Comparison of ENCODE assay signal across 8 cellular contexts in genomic region chr12:25436206-25436912, GRCh38.
A peak's percentile ranks its signal among the peaks of the same experiment; 100 is the strongest.
DNase-seq lines count a peak whose midpoint lies in the region; ATAC-seq and TF ChIP-seq lines count a peak whose summit lies in the region.

No MANE protein-coding gene starts in this region.

- H3K4me3 Mint-ChIP-seq in neural progenitor cell: no peak overlapping the region

- peak; percentile 73 for ATAC-seq in HG02623 (IDR thresholded peaks at IDR 0.05; ENCODE audit: unreplicated experiment)

- peak; percentile 62 for DNase-seq in A172 (ENCODE audit: low spot score)
- DNase-seq in G401 (ENCODE audit: low spot score): peak; percentile 70
- peak; percentile 46 for DNase-seq in NCI-H2171 (lab: John Stamatoyannopoulos, UW)
- peak; percentile 93 for DNase-seq in fibroblast of pulmonary artery (ENCODE audit: low read depth)
- peak; percentile 79 for DNase-seq in neural progenitor cell (ENCODE audit: low spot score)
- DNase-seq in activated gamma-delta T cell treated with Interleukin-2 at 50 U/mL for 16 hours: no peak

- no peak overlapping the region for H3K27ac ChIP-seq in neural progenitor cell

- peak overlapping the region; percentile 100 for H2AFZ ChIP-seq in neural progenitor cell (replicated peaks)

- no peaks in the 10 kb centered on the region for H3K79me2 ChIP-seq in neural progenitor cell (ENCODE audit: low read depth)

- TF ChIP-seq CTCF in WI38 (IDR thresholded peaks at IDR 0.05; ENCODE audit: low read depth, low read length) (peak; percentile 66; the same call in 1 of the 2 replicates), fibroblast of pulmonary artery (IDR thresholded peaks at IDR 0.05; ENCODE audit: low read length, missing control alignments) (peak; percentile 91), neural progenitor cell (IDR thresholded peaks at IDR 0.05) (peak; percentile 89)

- H3K27me3 Mint-ChIP-seq in neural progenitor cell (ENCODE audit: insufficient read depth, low read depth): peaks cover 2% of the 10 kb centered on the region

- H3K27me3 ChIP-seq in neural progenitor cell: no peaks in the 10 kb centered on the region

- H3K4me1 ChIP-seq in neural progenitor cell: peaks cover 3% of the 10 kb centered on the region

- H3K4me2 ChIP-seq in neural progenitor cell: no peak overlapping the region

- no peaks in the 10 kb centered on the region for H3K36me3 ChIP-seq in neural progenitor cell

- H3K4me3 ChIP-seq in WI38 (ENCODE audit: low read depth, low read length) (peak overlapping the region; percentile 51), fibroblast of pulmonary artery (replicated peaks; ENCODE audit: low read depth, low read length) (peak overlapping the region; percentile 28), neural progenitor cell (no peak overlapping the region)

- H3K9me3 ChIP-seq in neural progenitor cell (ENCODE audit: low read depth): no peaks in the 10 kb centered on the region

- H3K4me1 Mint-ChIP-seq in neural progenitor cell: peaks cover 3% of the 10 kb centered on the region

- H3K9me3 Mint-ChIP-seq in neural progenitor cell: no peaks in the 10 kb centered on the region

- H4K20me1 ChIP-seq in neural progenitor cell (ENCODE audit: low read depth): no peaks in the 10 kb centered on the region

- H3F3A ChIP-seq in neural progenitor cell (ENCODE audit: low read depth): no peaks in the 10 kb centered on the region

- in situ Hi-C loops in G401 (cut with HindIII; ENCODE audit: low sequenced_read_pairs): no loop called here

- H3K27ac Mint-ChIP-seq in neural progenitor cell: no peak overlapping the region

- no peak overlapping the region for H3K9ac ChIP-seq in neural progenitor cell

- H3K36me3 Mint-ChIP-seq in neural progenitor cell: no peaks in the 10 kb centered on the region
